1 cellular context compared by ENCODE assay signal in the genomic region with DNA sequence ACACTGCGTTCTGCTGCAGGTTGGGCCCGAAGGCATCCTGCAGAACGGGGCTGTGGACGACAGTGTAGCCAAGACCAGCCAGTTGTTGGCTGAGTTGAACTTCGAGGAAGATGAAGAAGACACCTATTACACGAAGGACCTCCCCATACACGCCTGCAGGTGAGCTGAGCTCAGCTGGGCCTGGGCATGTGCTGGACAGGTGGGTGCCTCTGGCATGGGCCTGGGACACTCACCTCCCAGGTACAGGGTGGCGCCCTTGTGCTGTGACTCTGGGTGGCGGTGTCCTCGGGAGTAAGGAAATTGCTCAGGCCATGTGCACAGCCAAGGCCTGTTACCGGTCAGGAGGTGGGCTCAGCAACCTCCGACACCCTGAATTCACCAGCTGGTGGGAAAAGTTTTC.
TF ChIP-seq lines count a peak whose summit lies in the region.

No MANE protein-coding gene starts in this region.

TF ChIP-seq in H1, 55 proteins besides CTCF, POLR2A, EP300 and RAD21:
- TF ChIP-seq NRF1 (IDR thresholded peaks at IDR 0.05; ENCODE audit: low read depth, low read length) (no peak), BACH1 (IDR thresholded peaks at IDR 0.05; ENCODE audit: low read length) (no peak), RNF2 (IDR thresholded peaks at IDR 0.05; ENCODE audit: borderline replicate concordance, low read depth, low read length, missing control alignments, poor library complexity, severe bottlenecking) (no peak), KDM4A (IDR thresholded peaks at IDR 0.05; ENCODE audit: low read depth, low read length, severe bottlenecking) (no peak), FOSL1 (IDR thresholded peaks at IDR 0.05; ENCODE audit: insufficient read depth, low read depth, low read length) (no peak)
- TF ChIP-seq, protein P1, sequence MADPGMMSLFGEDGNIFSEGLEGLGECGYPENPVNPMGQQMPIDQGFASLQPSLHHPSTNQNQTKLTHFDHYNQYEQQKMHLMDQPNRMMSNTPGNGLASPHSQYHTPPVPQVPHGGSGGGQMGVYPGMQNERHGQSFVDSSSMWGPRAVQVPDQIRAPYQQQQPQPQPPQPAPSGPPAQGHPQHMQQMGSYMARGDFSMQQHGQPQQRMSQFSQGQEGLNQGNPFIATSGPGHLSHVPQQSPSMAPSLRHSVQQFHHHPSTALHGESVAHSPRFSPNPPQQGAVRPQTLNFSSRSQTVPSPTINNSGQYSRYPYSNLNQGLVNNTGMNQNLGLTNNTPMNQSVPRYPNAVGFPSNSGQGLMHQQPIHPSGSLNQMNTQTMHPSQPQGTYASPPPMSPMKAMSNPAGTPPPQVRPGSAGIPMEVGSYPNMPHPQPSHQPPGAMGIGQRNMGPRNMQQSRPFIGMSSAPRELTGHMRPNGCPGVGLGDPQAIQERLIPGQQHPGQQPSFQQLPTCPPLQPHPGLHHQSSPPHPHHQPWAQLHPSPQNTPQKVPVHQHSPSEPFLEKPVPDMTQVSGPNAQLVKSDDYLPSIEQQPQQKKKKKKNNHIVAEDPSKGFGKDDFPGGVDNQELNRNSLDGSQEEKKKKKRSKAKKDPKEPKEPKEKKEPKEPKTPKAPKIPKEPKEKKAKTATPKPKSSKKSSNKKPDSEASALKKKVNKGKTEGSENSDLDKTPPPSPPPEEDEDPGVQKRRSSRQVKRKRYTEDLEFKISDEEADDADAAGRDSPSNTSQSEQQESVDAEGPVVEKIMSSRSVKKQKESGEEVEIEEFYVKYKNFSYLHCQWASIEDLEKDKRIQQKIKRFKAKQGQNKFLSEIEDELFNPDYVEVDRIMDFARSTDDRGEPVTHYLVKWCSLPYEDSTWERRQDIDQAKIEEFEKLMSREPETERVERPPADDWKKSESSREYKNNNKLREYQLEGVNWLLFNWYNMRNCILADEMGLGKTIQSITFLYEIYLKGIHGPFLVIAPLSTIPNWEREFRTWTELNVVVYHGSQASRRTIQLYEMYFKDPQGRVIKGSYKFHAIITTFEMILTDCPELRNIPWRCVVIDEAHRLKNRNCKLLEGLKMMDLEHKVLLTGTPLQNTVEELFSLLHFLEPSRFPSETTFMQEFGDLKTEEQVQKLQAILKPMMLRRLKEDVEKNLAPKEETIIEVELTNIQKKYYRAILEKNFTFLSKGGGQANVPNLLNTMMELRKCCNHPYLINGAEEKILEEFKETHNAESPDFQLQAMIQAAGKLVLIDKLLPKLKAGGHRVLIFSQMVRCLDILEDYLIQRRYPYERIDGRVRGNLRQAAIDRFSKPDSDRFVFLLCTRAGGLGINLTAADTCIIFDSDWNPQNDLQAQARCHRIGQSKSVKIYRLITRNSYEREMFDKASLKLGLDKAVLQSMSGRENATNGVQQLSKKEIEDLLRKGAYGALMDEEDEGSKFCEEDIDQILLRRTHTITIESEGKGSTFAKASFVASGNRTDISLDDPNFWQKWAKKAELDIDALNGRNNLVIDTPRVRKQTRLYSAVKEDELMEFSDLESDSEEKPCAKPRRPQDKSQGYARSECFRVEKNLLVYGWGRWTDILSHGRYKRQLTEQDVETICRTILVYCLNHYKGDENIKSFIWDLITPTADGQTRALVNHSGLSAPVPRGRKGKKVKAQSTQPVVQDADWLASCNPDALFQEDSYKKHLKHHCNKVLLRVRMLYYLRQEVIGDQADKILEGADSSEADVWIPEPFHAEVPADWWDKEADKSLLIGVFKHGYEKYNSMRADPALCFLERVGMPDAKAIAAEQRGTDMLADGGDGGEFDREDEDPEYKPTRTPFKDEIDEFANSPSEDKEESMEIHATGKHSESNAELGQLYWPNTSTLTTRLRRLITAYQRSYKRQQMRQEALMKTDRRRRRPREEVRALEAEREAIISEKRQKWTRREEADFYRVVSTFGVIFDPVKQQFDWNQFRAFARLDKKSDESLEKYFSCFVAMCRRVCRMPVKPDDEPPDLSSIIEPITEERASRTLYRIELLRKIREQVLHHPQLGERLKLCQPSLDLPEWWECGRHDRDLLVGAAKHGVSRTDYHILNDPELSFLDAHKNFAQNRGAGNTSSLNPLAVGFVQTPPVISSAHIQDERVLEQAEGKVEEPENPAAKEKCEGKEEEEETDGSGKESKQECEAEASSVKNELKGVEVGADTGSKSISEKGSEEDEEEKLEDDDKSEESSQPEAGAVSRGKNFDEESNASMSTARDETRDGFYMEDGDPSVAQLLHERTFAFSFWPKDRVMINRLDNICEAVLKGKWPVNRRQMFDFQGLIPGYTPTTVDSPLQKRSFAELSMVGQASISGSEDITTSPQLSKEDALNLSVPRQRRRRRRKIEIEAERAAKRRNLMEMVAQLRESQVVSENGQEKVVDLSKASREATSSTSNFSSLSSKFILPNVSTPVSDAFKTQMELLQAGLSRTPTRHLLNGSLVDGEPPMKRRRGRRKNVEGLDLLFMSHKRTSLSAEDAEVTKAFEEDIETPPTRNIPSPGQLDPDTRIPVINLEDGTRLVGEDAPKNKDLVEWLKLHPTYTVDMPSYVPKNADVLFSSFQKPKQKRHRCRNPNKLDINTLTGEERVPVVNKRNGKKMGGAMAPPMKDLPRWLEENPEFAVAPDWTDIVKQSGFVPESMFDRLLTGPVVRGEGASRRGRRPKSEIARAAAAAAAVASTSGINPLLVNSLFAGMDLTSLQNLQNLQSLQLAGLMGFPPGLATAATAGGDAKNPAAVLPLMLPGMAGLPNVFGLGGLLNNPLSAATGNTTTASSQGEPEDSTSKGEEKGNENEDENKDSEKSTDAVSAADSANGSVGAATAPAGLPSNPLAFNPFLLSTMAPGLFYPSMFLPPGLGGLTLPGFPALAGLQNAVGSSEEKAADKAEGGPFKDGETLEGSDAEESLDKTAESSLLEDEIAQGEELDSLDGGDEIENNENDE (IDR thresholded peaks at IDR 0.05; ENCODE audit: insufficient replicate concordance, low read length), result no peak
